In genomic region chr17:10821770-10822169, GRCh38 we compare ENCODE assay signal across 10 cellular contexts. TPM values are rescaled to one million over a fixed set of nuclear protein-coding genes. Genes with fewer than 3 reads are reported as not detected.
"Had no signal": no experiment of that assay in that cellular context is flagged by ENCODE, and none has a peak within 500 bp of the region (broad histone marks: within the 10 kb centered on the region; RNA-seq: fewer than 3 reads in every experiment).

No MANE protein-coding gene starts in this region.

- H3K4me3 Mint-ChIP-seq: IgD-negative memory B cell had no signal

- H3K27ac Mint-ChIP-seq: IgD-negative memory B cell had no signal

- H3K9me3 Mint-ChIP-seq: IgD-negative memory B cell had no signal

- H3K4me1 Mint-ChIP-seq: IgD-negative memory B cell had no signal

- ATAC-seq: HepG2, K562 had no signal

- H3K27ac ChIP-seq: HL-60 had no signal

- DNase-seq: IMR-90, KBM-7, KG1 had no signal

- H3K4me3 ChIP-seq: K562 had no signal

- FAIRE-seq: HepG2, HTR-8/SVneo, K562 had no signal

RNA-seq across cellular contexts. Expression of gene PIRT, which starts 16.1 kb away (rescaled TPM):
- total RNA-seq: HepG2, HT-29, HT1080, IMR-90, K562 had no signal
- polyA plus RNA-seq: HepG2, IgD-negative memory B cell, IMR-90, K562 had no signal

RNA-seq across cellular contexts. Expression of gene TMEM238L, which starts 17.9 kb away (rescaled TPM):
- total RNA-seq: HepG2, HT1080, IMR-90, K562 had no signal
- polyA plus RNA-seq: HepG2, IgD-negative memory B cell, IMR-90, K562 had no signal
